Comparison of ENCODE assay signal across 1 cellular context in genomic region chr15:100598655-100599054, GRCh38.
TF ChIP-seq lines count a peak whose summit lies in the region.

No MANE protein-coding gene starts in this region.

TF ChIP-seq in K562, 482 proteins besides CTCF, POLR2A, EP300 and RAD21:
- no peak for TF ChIP-seq HNRNPH1 (optimal IDR thresholded peaks at IDR 0.05; ENCODE audit: low read depth, low read length)
- no peak for TF ChIP-seq RBM14 (IDR thresholded peaks at IDR 0.05; ENCODE audit: borderline replicate concordance, insufficient read depth, low read depth, low read length)
- TF ChIP-seq ESRRA (IDR thresholded peaks at IDR 0.05; ENCODE audit: borderline replicate concordance, low read depth): peak; percentile 77
